ENCODE assay signal across 11 cellular contexts in the genomic region with DNA sequence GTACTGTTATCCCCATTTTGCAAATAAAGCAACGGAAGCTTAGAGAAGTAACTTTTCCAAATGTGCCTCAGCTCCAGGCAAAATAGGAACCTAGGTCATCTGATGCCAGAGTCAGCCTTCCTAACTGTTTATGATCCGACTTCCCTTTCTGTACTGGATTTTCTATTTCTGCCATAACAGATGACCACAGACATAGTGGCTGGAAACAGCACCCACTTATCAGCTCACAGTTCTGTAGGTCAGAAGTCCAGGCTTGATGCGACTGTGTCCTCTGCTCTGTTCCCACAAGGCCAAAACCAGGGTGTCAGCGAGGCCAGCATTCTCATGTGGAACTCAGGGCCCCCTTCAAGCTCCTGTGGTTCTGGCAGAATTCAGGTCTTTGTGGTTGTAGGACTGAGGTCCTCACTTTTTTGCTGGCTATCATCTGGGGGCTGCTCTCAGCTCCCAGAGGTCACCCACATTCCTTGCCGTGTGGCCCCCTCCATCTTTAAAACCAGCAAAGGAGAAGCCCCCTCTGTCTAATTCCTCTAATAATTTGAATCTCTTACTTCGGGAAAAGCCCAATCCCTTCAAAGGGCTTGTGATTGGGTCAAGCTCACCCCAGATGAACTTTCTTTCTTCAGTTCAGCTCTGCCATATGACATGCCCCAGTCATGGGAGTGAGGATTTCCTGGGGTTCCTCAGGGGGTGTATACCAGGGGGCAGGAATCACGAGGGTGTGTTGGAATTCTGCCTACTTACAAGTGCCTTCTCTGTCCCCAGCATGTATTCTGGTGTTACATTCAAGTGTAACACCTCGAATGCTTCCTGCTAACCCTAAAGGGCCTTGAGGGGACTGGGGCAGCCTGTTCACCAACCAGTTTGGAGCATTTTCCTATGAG. TPM values are rescaled to one million over a fixed set of nuclear protein-coding genes. Genes with fewer than 3 reads are reported as not detected.
DNase-seq lines count a peak whose midpoint lies in the region; ATAC-seq and TF ChIP-seq lines count a peak whose summit lies in the region.
"Had no signal": no experiment of that assay in that cellular context is flagged by ENCODE, and none has a peak within 500 bp of the region (broad histone marks: within the 10 kb centered on the region; RNA-seq: fewer than 3 reads in every experiment).

No MANE protein-coding gene starts in this region.

- H3K27me3 ChIP-seq in colonic mucosa = no peaks in the 10 kb centered on the region

- CTCF ChIA-PET in AG04449 (lab: Yijun Ruan, JAX) = interaction anchor here (0.9 to 5.2 kb wide), 17 partner anchors 9 to 749 kb away, joined by 3 to 50 read pairs (median 5); a partner anchor contains a TSS

- H3K9ac ChIP-seq in colonic mucosa (ENCODE audit: low read depth in 2 of 2, low read length in 2 of 2) = no peak overlapping the region

- POLR2A ChIA-PET in AG04449 (lab: Yijun Ruan, JAX) = interaction anchor here (0.5 kb wide), 1 partner anchor 1164 kb away, joined by 3 read pairs; no protein-coding TSS in a partner anchor

- no peaks in the 10 kb centered on the region for H3K9me3 ChIP-seq in colonic mucosa

- no peak for DNase-seq in AG04449 (ENCODE audit: low read depth, low spot score)
- DNase-seq in colonic mucosa = no peak
- DNase-seq in mesothelial cell of epicardium (ENCODE audit: low spot score in 2 of 2, unreplicated experiment in 2 of 2) = no peak
- DNase-seq in T1000 (lab: John Stamatoyannopoulos, UW) = no peak
- no peak for DNase-seq in GDM1 (lab: John Stamatoyannopoulos, UW)
- DNase-seq in stimulated activated naive CD4-positive, alpha-beta T cell (lab: John Stamatoyannopoulos, UW) = no peak
- DNase-seq: DND-41 had no signal

- H3K27ac Mint-ChIP-seq in mesothelial cell of epicardium = no peak overlapping the region

- H3K36me3 ChIP-seq in colonic mucosa = no peaks in the 10 kb centered on the region

- peak overlapping the region; percentile 66 for H3K4me3 Mint-ChIP-seq in mesothelial cell of epicardium

- TF ChIP-seq CTCF in AG04449 (IDR thresholded peaks at IDR 0.05; ENCODE audit: insufficient read depth, low read length, missing control alignments) (no peak), LNCAP (IDR thresholded peaks at IDR 0.05) (0 out of 2 replicates have a peak, but pooled peaks have one; percentile 2), colonic mucosa (IDR thresholded peaks at IDR 0.05) (no peak), mesothelial cell of epicardium (IDR thresholded peaks at IDR 0.05; ENCODE audit: unreplicated experiment) (no peak)

- intact Hi-C loops in colonic mucosa (cut with DNase I) = no loop called here

- peaks cover 59% of the 10 kb centered on the region for H3K27me3 Mint-ChIP-seq in mesothelial cell of epicardium (ENCODE audit: low read depth)

- H3K4me1 Mint-ChIP-seq in mesothelial cell of epicardium = peaks cover 34% of the 10 kb centered on the region

- H3K4me3 ChIP-seq in AG04449 (ENCODE audit: low read depth, low read length) = peak overlapping the region; percentile 60
- H3K4me3 ChIP-seq in colonic mucosa = peak overlapping the region; percentile 52

- ATAC-seq in HG02588 (IDR thresholded peaks at IDR 0.05; ENCODE audit: unreplicated experiment) = no peak

- peak overlapping the region; percentile 44 for H3K27ac ChIP-seq in colonic mucosa

- H3K4me1 ChIP-seq in colonic mucosa = peaks cover 6% of the 10 kb centered on the region

- H3K9me3 Mint-ChIP-seq in mesothelial cell of epicardium = no peaks in the 10 kb centered on the region

- no peaks in the 10 kb centered on the region for H3K36me3 Mint-ChIP-seq in mesothelial cell of epicardium

RNA-seq across cellular contexts. Expression of a gene that starts 15.3 kb away (rescaled TPM):
- under 1 TPM; 0.15 to 0.66 TPM for total RNA-seq in colonic mucosa
- total RNA-seq in mesothelial cell of epicardium = 0.09 to 0.23 TPM (median 0.11 TPM) in 3 replicates
- total RNA-seq: HT1080; T-helper 2 cell treated with Interferon-gamma antibody and Interleukin-4, amounts not matched to agents 100 ng/mL and 5 ng/mL, for 36 hours had no signal

RNA-seq across cellular contexts. Expression of a gene that starts 36.2 kb away (rescaled TPM):
- total RNA-seq in colonic mucosa (under 1 TPM; 0.12 to 0.19 TPM), mesothelial cell of epicardium (0.45 to 0.68 TPM (median 0.47 TPM) in 3 replicates)
- total RNA-seq: HT1080; T-helper 2 cell treated with Interferon-gamma antibody and Interleukin-4, amounts not matched to agents 100 ng/mL and 5 ng/mL, for 36 hours had no signal

RNA-seq across cellular contexts. Expression of a gene that starts 39.3 kb away (rescaled TPM):
- total RNA-seq in colonic mucosa (not detected), mesothelial cell of epicardium (not detected in 3 replicates)
- total RNA-seq: HT1080; T-helper 2 cell treated with Interferon-gamma antibody and Interleukin-4, amounts not matched to agents 100 ng/mL and 5 ng/mL, for 36 hours had no signal
